Comparison of ENCODE assay signal across 1 cellular context in the genomic region with DNA sequence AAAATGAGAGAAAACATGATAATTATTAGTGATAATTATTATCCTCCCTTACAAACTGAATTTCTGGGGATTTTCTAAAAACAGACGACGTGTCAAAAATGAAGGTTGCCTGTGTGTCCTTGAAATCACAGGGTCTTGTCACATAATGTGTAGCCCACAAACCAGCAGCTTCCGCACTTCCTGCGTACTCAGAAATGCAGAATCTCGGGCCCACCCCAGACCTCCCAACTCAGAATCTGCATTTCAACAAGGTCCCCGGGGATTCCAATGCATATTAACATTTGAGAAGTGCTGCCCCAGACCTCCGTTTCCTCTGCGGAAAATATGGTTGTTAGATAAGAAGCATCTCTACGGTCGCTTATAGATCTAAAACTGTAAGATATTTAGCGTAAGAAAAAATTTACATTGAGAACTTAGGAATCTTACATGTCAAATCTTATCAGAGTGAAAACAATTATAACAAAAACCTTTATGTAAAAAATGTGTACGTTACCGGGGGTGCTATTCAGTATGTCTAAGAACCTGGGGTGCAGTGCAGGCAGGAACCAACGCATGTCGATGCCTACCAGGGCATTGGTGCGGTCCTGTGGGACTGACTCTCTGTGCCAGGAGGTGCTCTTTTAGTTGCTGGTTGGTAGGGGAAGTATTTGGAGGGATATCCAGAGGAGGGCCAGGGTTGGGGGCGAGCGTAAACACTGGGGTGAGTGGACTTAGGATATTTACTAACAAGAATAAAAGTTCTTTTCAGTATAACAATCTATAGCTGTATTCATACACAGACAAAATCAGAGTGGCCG.
TF ChIP-seq lines count a peak whose summit lies in the region.

No MANE protein-coding gene starts in this region.

TF ChIP-seq in endothelial cell of umbilical vein, 7 proteins besides CTCF, POLR2A, EP300 and RAD21:
- TF ChIP-seq FOS (IDR thresholded peaks at IDR 0.05; ENCODE audit: borderline replicate concordance, insufficient read depth, low read length) = no peak
- TF ChIP-seq JUN (IDR thresholded peaks at IDR 0.05; ENCODE audit: borderline replicate concordance, insufficient read depth, insufficient read length, low read depth) = no peak
- TF ChIP-seq POLR2AphosphoS5 (IDR thresholded peaks at IDR 0.05; ENCODE audit: insufficient read depth, low read depth, low read length) = no peak
- no peak for TF ChIP-seq EZH2 (IDR thresholded peaks at IDR 0.05; ENCODE audit: borderline replicate concordance, low read depth, low read length, severe bottlenecking)
- TF ChIP-seq, protein P1, sequence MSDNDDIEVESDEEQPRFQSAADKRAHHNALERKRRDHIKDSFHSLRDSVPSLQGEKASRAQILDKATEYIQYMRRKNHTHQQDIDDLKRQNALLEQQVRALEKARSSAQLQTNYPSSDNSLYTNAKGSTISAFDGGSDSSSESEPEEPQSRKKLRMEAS (IDR thresholded peaks at IDR 0.05; ENCODE audit: insufficient read depth, insufficient read length) = no peak
- no peak for TF ChIP-seq GATA2 (IDR thresholded peaks at IDR 0.05; ENCODE audit: insufficient read depth, insufficient read length, low read depth, low read length)
- TF ChIP-seq MYC (IDR thresholded peaks at IDR 0.05; ENCODE audit: low read depth, low read length) = no peak
